1 cellular context compared by ENCODE assay signal in the genomic region with DNA sequence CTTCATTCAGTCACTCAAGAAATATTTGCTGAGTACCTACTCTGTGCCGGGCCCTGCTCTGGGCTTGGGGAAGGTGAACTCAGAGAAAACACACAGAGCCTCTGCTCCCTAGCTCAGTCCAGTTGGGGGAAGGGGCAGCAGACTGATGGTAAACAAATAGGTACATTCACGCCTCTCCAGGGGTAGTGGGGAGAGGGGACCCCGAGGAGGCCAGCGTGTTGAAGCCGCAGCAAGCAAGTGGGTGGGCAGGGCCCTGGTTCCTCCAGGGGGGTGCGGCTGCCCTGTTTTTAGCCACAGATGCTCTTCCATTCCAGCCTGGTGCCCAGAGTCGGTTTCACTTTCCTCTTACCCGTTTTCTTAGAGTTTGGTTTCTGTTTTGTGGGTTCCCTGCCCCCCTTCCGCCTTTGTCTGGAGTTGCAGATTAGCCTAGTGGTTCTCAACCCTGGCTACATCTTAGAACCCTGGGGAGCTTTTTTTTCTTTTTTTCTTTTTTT.
TF ChIP-seq lines count a peak whose summit lies in the region.

No MANE protein-coding gene starts in this region.

TF ChIP-seq in GM23338, 12 proteins besides CTCF, POLR2A, EP300 and RAD21:
- TF ChIP-seq JUNB (IDR thresholded peaks at IDR 0.05; ENCODE audit: unreplicated experiment) (no peak), REST (IDR thresholded peaks at IDR 0.05; ENCODE audit: unreplicated experiment) (no peak), STAT1 (IDR thresholded peaks at IDR 0.05; ENCODE audit: unreplicated experiment) (no peak), POLR2AphosphoS5 (IDR thresholded peaks at IDR 0.05; ENCODE audit: low read depth) (no peak), ZNF114 (CRISPR knock-in tag; IDR thresholded peaks at IDR 0.05) (no peak), EZH2 (IDR thresholded peaks at IDR 0.05; ENCODE audit: low read depth, unreplicated experiment) (no peak), ZNF331 (CRISPR knock-in tag; IDR thresholded peaks at IDR 0.05; ENCODE audit: low read depth) (no peak), NANOG (IDR thresholded peaks at IDR 0.05; ENCODE audit: borderline replicate concordance) (no peak)
